In genomic region chr9:91062281-91062680, GRCh38 we compare ENCODE assay signal across 18 cellular contexts.
A peak's percentile ranks its signal among the peaks of the same experiment; 100 is the strongest.
DNase-seq lines count a peak whose midpoint lies in the region; ATAC-seq and TF ChIP-seq lines count a peak whose summit lies in the region.
"Had no signal": no experiment of that assay in that cellular context is flagged by ENCODE, and none has a peak within 500 bp of the region (broad histone marks: within the 10 kb centered on the region; RNA-seq: fewer than 3 reads in every experiment).

No MANE protein-coding gene starts in this region.

- H3K27me3 ChIP-seq in liver (ENCODE audit: control insufficient read depth in 4 of 4, insufficient read depth in 4 of 4, low read length in 3 of 4), result no peaks in the 10 kb centered on the region
- no peaks in the 10 kb centered on the region for H3K27me3 ChIP-seq in vagina
- H3K27me3 ChIP-seq in H7 (ENCODE audit: control insufficient read depth, insufficient read depth, low read length), result no peaks in the 10 kb centered on the region
- H3K27me3 ChIP-seq: Peyer's patch had no signal

- TF ChIP-seq CTCF in liver (IDR thresholded peaks at IDR 0.05; ENCODE audit: low read depth, low read length, missing input control) (no peak), vagina (IDR thresholded peaks at IDR 0.05) (no peak)

- H3K36me3 Mint-ChIP-seq in activated CD4-positive, alpha-beta T cell treated with anti-CD3 and anti-CD28 coated beads, Interleukin-2, amount 10 ng/mL, durations not matched to agents 24 days and 14 days (ENCODE audit: low read depth), result peaks cover 8% of the 10 kb centered on the region
- H3K36me3 Mint-ChIP-seq in activated T-helper 2 cell treated with anti-CD3 and anti-CD28 coated beads, Interferon-gamma antibody, Interleukin-2, Interleukin-4, amounts not matched to agents 10 μg/mL and 5 μg/mL and 100 μg/mL, durations not matched to agents 14 hours and 24 hours and 36 hours (ENCODE audit: low read depth), result peaks cover 33% of the 10 kb centered on the region
- H3K36me3 Mint-ChIP-seq: CD14-positive monocyte had no signal

- H3K4me1 ChIP-seq in liver (ENCODE audit: control insufficient read depth in 4 of 4, insufficient read depth in 4 of 4, low read length in 3 of 4), result peaks cover 2 to 20% (median 8%) of the 10 kb centered on the region in 4 donors
- peaks cover 32% of the 10 kb centered on the region for H3K4me1 ChIP-seq in vagina
- H3K4me1 ChIP-seq: Caco-2, HAP-1, Peyer's patch had no signal

- no peak for TF ChIP-seq RAD21 in liver (IDR thresholded peaks at IDR 0.05)

- DNase-seq in activated CD4-positive, alpha-beta T cell treated with anti-CD3 and anti-CD28 coated beads, Interleukin-2, amount 10 ng/mL, durations not matched to agents 24 days and 14 days, result peak; percentile 40
- DNase-seq in activated CD4-positive, alpha-beta T cell treated with anti-CD3 and anti-CD28 coated beads for 4 hours, result no peak
- no peak for DNase-seq in activated T-helper 2 cell treated with anti-CD3 and anti-CD28 coated beads, Interferon-gamma antibody, Interleukin-2, Interleukin-4, amounts not matched to agents 10 μg/mL and 5 μg/mL and 100 μg/mL, durations not matched to agents 14 hours and 24 hours and 36 hours (ENCODE audit: low spot score)
- DNase-seq in vagina (ENCODE audit: extremely low spot score in 2 of 2) (peak; percentile 43 to 77), H7 (no peak), NCI-H1930 (lab: John Stamatoyannopoulos, UW) (no peak)
- DNase-seq: Caco-2, DMS53, NCI-H1092 treated with DMSO at 0.1 percent for 48 hours, NCI-H1694, NCI-H82, Peyer's patch, SHP77 treated with DMSO at 0.1 percent for 48 hours had no signal

- H3K9ac ChIP-seq in liver (ENCODE audit: low read depth in 1 of 2, low read length in 2 of 2), result no peak overlapping the region

- WGBS in liver, result 56% methylated on average over 2 of the region's 2 CpGs

- TF ChIP-seq POLR2A in vagina (IDR thresholded peaks at IDR 0.05), result no peak

- no peak overlapping the region for H3K4me3 Mint-ChIP-seq in activated CD4-positive, alpha-beta T cell treated with anti-CD3 and anti-CD28 coated beads, Interleukin-2, amount 10 ng/mL, durations not matched to agents 24 days and 14 days
- H3K4me3 Mint-ChIP-seq in activated T-helper 2 cell treated with anti-CD3 and anti-CD28 coated beads, Interferon-gamma antibody, Interleukin-2, Interleukin-4, amounts not matched to agents 10 μg/mL and 5 μg/mL and 100 μg/mL, durations not matched to agents 14 hours and 24 hours and 36 hours (ENCODE audit: low read depth), result no peak overlapping the region

- no peak overlapping the region for H3K27ac Mint-ChIP-seq in activated CD4-positive, alpha-beta T cell treated with anti-CD3 and anti-CD28 coated beads, Interleukin-2, amount 10 ng/mL, durations not matched to agents 24 days and 14 days
- H3K27ac Mint-ChIP-seq in activated T-helper 2 cell treated with anti-CD3 and anti-CD28 coated beads, Interferon-gamma antibody, Interleukin-2, Interleukin-4, amounts not matched to agents 10 μg/mL and 5 μg/mL and 100 μg/mL, durations not matched to agents 14 hours and 24 hours and 36 hours, result peak overlapping the region; percentile 20

- intact Hi-C loops in activated CD4-positive, alpha-beta T cell treated with anti-CD3 and anti-CD28 coated beads, Interleukin-2, amount 10 ng/mL, durations not matched to agents 24 days and 14 days (cut with micrococcal nuclease), result no loop called here
- intact Hi-C loops in activated T-helper 2 cell treated with anti-CD3 and anti-CD28 coated beads, Interferon-gamma antibody, Interleukin-2, Interleukin-4, amounts not matched to agents 10 μg/mL and 5 μg/mL and 100 μg/mL, durations not matched to agents 14 hours and 24 hours and 36 hours (cut with micrococcal nuclease), result no loop called here
- intact Hi-C loops in vagina (cut with DNase I), result loop anchor here (5.0 kb wide), 1 partner anchor 130 kb away; no protein-coding TSS in a partner anchor

- no peaks in the 10 kb centered on the region for H3K27me3 Mint-ChIP-seq in activated CD4-positive, alpha-beta T cell treated with anti-CD3 and anti-CD28 coated beads, Interleukin-2, amount 10 ng/mL, durations not matched to agents 24 days and 14 days
- H3K27me3 Mint-ChIP-seq in activated T-helper 2 cell treated with anti-CD3 and anti-CD28 coated beads, Interferon-gamma antibody, Interleukin-2, Interleukin-4, amounts not matched to agents 10 μg/mL and 5 μg/mL and 100 μg/mL, durations not matched to agents 14 hours and 24 hours and 36 hours (ENCODE audit: low read depth), result no peaks in the 10 kb centered on the region

- H3K9me3 Mint-ChIP-seq in activated CD4-positive, alpha-beta T cell treated with anti-CD3 and anti-CD28 coated beads, Interleukin-2, amount 10 ng/mL, durations not matched to agents 24 days and 14 days, result peaks cover 17% of the 10 kb centered on the region
- peaks cover 5% of the 10 kb centered on the region for H3K9me3 Mint-ChIP-seq in activated T-helper 2 cell treated with anti-CD3 and anti-CD28 coated beads, Interferon-gamma antibody, Interleukin-2, Interleukin-4, amounts not matched to agents 10 μg/mL and 5 μg/mL and 100 μg/mL, durations not matched to agents 14 hours and 24 hours and 36 hours

- no peak overlapping the region for H3K27ac ChIP-seq in liver (ENCODE audit: low read depth in 1 of 2, low read length in 2 of 2)
- peak overlapping the region; percentile 70 for H3K27ac ChIP-seq in vagina

- H3K4me3 ChIP-seq in liver (ENCODE audit: low read depth in 1 of 3, low read length in 3 of 3), result no peak overlapping the region
- no peak overlapping the region for H3K4me3 ChIP-seq in vagina
- no peak overlapping the region for H3K4me3 ChIP-seq in H7 (ENCODE audit: insufficient read depth, low read depth, low read length)
- H3K4me3 ChIP-seq: GM12878, HAP-1, Peyer's patch had no signal

- peaks cover 25% of the 10 kb centered on the region for H3K4me1 Mint-ChIP-seq in activated CD4-positive, alpha-beta T cell treated with anti-CD3 and anti-CD28 coated beads, Interleukin-2, amount 10 ng/mL, durations not matched to agents 24 days and 14 days
- peaks cover 34% of the 10 kb centered on the region for H3K4me1 Mint-ChIP-seq in activated T-helper 2 cell treated with anti-CD3 and anti-CD28 coated beads, Interferon-gamma antibody, Interleukin-2, Interleukin-4, amounts not matched to agents 10 μg/mL and 5 μg/mL and 100 μg/mL, durations not matched to agents 14 hours and 24 hours and 36 hours (ENCODE audit: low read depth)

- H3K36me3 ChIP-seq in liver (ENCODE audit: control insufficient read depth in 4 of 4, insufficient read depth in 3 of 4, low read depth in 1 of 4, low read length in 3 of 4), result no peaks in the 10 kb centered on the region
- no peaks in the 10 kb centered on the region for H3K36me3 ChIP-seq in vagina
- no peaks in the 10 kb centered on the region for H3K36me3 ChIP-seq in H7 (replicated peaks; ENCODE audit: control insufficient read depth, insufficient read depth, low read length)
- H3K36me3 ChIP-seq: HAP-1, Peyer's patch had no signal

- no peak for ATAC-seq in GM21367 (IDR thresholded peaks at IDR 0.05; ENCODE audit: unreplicated experiment)
- ATAC-seq: GM12878 had no signal

- no peaks in the 10 kb centered on the region for H3K9me3 ChIP-seq in liver (ENCODE audit: control insufficient read depth in 4 of 4, low read length in 3 of 4)
- H3K9me3 ChIP-seq in vagina, result no peaks in the 10 kb centered on the region
- H3K9me3 ChIP-seq: Caco-2, HAP-1, Peyer's patch had no signal

TF ChIP-seq in liver, 16 proteins besides CTCF, POLR2A, EP300 and RAD21 (continues in another document):
- TF ChIP-seq REST (IDR thresholded peaks at IDR 0.05) (no peak), ZBTB33 (IDR thresholded peaks at IDR 0.05) (no peak), GABPA (IDR thresholded peaks at IDR 0.05 in 1 of 2, conservative IDR thresholded peaks at IDR 0.05 in 1 of 2) (no peak), NR2F2 (IDR thresholded peaks at IDR 0.05) (no peak), EGR1 (IDR thresholded peaks at IDR 0.05; ENCODE audit: low read depth in 2 of 2) (no peak), MAX (IDR thresholded peaks at IDR 0.05) (peak; percentile 69)

Comparison
In these comparisons a context has a peak if more than half of its experiments do, and no peak if none do; other contexts are left out.
1. DNase-seq: peak in activated CD4-positive, alpha-beta T cell treated with anti-CD3 and anti-CD28 coated beads, Interleukin-2, amount 10 ng/mL, durations not matched to agents 24 days and 14 days (single experiment) and vagina (2 of 2); none in activated CD4-positive, alpha-beta T cell treated with anti-CD3 and anti-CD28 coated beads for 4 hours (0 of 2), activated T-helper 2 cell treated with anti-CD3 and anti-CD28 coated beads, Interferon-gamma antibody, Interleukin-2, Interleukin-4, amounts not matched to agents 10 μg/mL and 5 μg/mL and 100 μg/mL, durations not matched to agents 14 hours and 24 hours and 36 hours (single experiment), H7 (single experiment) and NCI-H1930 (0 of 2).